18 cellular contexts compared by ENCODE assay signal in the genomic region with DNA sequence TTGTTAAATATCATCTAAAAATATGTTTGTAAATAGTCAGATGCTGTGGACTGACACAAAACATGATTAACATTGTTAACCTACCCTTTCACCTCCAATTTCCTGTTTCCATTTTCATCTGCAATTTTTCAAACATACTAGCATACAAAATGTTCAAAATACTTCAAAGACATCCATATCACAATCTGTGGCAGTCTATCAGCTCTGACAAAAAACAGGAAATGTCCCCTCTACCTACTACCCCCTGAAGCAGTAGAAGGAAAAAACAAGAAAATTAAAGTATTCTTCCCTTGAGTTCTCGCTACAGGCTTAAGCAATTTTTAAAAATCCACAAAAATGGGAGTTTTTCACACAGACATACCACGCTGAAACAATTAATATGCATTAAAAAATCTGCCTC.
"Had no signal": no experiment of that assay in that cellular context is flagged by ENCODE, and none has a peak within 500 bp of the region (broad histone marks: within the 10 kb centered on the region; RNA-seq: fewer than 3 reads in every experiment).

No MANE protein-coding gene starts in this region.

- H3K4me1 ChIP-seq: ascending aorta, gastroesophageal sphincter, heart right ventricle, transverse colon, vagina had no signal

- H3K9me3 ChIP-seq: ascending aorta, gastroesophageal sphincter, heart right ventricle, neutrophil, transverse colon, vagina had no signal

- H3K27me3 ChIP-seq: ascending aorta, gastroesophageal sphincter, heart right ventricle, neutrophil, transverse colon, vagina had no signal

- H3K27me3 Mint-ChIP-seq: activated B cell treated with CpG ODN at 0.5 μM for 24 hours; activated CD8-positive, alpha-beta memory T cell treated with anti-CD3 and anti-CD28 coated beads, Interleukin-2, amount 10 ng/mL, durations not matched to agents 7 days and 5 days had no signal

- DNase-seq: activated B cell treated with CpG ODN at 0.5 μM for 24 hours; activated CD4-positive, alpha-beta T cell treated with anti-CD3 and anti-CD28 coated beads for 48 hours; activated CD8-positive, alpha-beta memory T cell treated with anti-CD3 and anti-CD28 coated beads, Interleukin-2, amount 10 ng/mL, durations not matched to agents 7 days and 5 days; activated T-cell treated with anti-CD3 and anti-CD28 coated beads, Interleukin-2, amount 50 U/mL, for 1 hour; heart right ventricle; left cardiac atrium; small intestine; stimulated activated CD4-positive, alpha-beta T cell treated with anti-CD3 and anti-CD28 coated beads, Interleukin-4, amount 100 ng/mL, for 24 hours; stimulated activated naive CD4-positive, alpha-beta T cell treated with Interleukin-2 at 50 U/mL for 16 hours; transverse colon had no signal

- H3K27ac ChIP-seq: ascending aorta, gastroesophageal sphincter, heart right ventricle, neutrophil, transverse colon, vagina had no signal

- H3K4me3 ChIP-seq: ascending aorta, gastroesophageal sphincter, heart right ventricle, lung, transverse colon, vagina had no signal

- H3K9me3 Mint-ChIP-seq: activated B cell treated with CpG ODN at 0.5 μM for 24 hours; activated T-helper 2 cell treated with anti-CD3 and anti-CD28 coated beads, Interferon-gamma antibody, Interleukin-2, Interleukin-4, amounts not matched to agents 10 μg/mL and 5 μg/mL and 100 μg/mL, durations not matched to agents 14 hours and 24 hours and 36 hours had no signal

- H3K4me3 Mint-ChIP-seq: activated B cell treated with CpG ODN at 0.5 μM for 24 hours; activated CD8-positive, alpha-beta memory T cell treated with anti-CD3 and anti-CD28 coated beads, Interleukin-2, amount 10 ng/mL, durations not matched to agents 7 days and 5 days; mesothelial cell of epicardium had no signal

- H3K27ac Mint-ChIP-seq: activated B cell treated with CpG ODN at 0.5 μM for 24 hours; activated CD8-positive, alpha-beta memory T cell treated with anti-CD3 and anti-CD28 coated beads, Interleukin-2, amount 10 ng/mL, durations not matched to agents 7 days and 5 days; activated T-helper 2 cell treated with anti-CD3 and anti-CD28 coated beads, Interferon-gamma antibody, Interleukin-2, Interleukin-4, amounts not matched to agents 10 μg/mL and 5 μg/mL and 100 μg/mL, durations not matched to agents 14 hours and 24 hours and 36 hours; mesothelial cell of epicardium had no signal

- ATAC-seq: activated CD8-positive, alpha-beta memory T cell treated with anti-CD3 and anti-CD28 coated beads, Interleukin-2, amount 10 ng/mL, durations not matched to agents 7 days and 5 days; gastroesophageal sphincter; heart right ventricle; left cardiac atrium; SK-N-SH treated with all-trans-retinoic acid at 6 μM for 48 hours had no signal

- H3K36me3 ChIP-seq: transverse colon, vagina had no signal
